In genomic region chr3:58752168-58752567, GRCh38 we compare ENCODE assay signal across 22 cellular contexts.
"Had no signal": no experiment of that assay in that cellular context is flagged by ENCODE, and none has a peak within 500 bp of the region (broad histone marks: within the 10 kb centered on the region; RNA-seq: fewer than 3 reads in every experiment).

No MANE protein-coding gene starts in this region.

- H3K9me3 ChIP-seq: MG63 had no signal

- H3K4me3 ChIP-seq: MG63, SK-N-MC had no signal

- H3K27me3 ChIP-seq: MG63 had no signal

- H3K36me3 ChIP-seq: MG63 had no signal

- ATAC-seq: HepG2, Panc1, T-helper 17 cell had no signal

- H3K27ac ChIP-seq: RWPE1, SK-N-MC had no signal

- DNase-seq: IMR-90, Karpas-422, KG1, MG63, NCI-H1092, NCI-H1105 treated with DMSO at 0.1 percent for 48 hours, NCI-H1417 treated with DMSO at 0.1 percent for 48 hours, NCI-H146, NCI-H1694 treated with DMSO at 0.1 percent for 48 hours, NCI-H1930, NCI-H2081, NCI-H2107, NCI-H2227 treated with DMSO at 0.1 percent for 48 hours, NCI-H524, NCI-H774, SHP77, T-helper 1 cell, T-helper 17 cell had no signal
